21 cellular contexts compared by ENCODE assay signal in genomic region chr2:26809211-26809610, GRCh38. TPM values are rescaled to one million over a fixed set of nuclear protein-coding genes. Genes with fewer than 3 reads are reported as not detected.
A peak's percentile ranks its signal among the peaks of the same experiment; 100 is the strongest.
DNase-seq lines count a peak whose midpoint lies in the region; ATAC-seq and TF ChIP-seq lines count a peak whose summit lies in the region.
"Had no signal": no experiment of that assay in that cellular context is flagged by ENCODE, and none has a peak within 500 bp of the region (broad histone marks: within the 10 kb centered on the region; RNA-seq: fewer than 3 reads in every experiment).

No MANE protein-coding gene starts in this region.

- no peak overlapping the region for H3K27ac Mint-ChIP-seq in activated T-cell treated with anti-CD3 and anti-CD28 coated beads, Interleukin-2, amount 50 U/mL, for 72 hours
- H3K27ac Mint-ChIP-seq in CD8-positive, alpha-beta T cell, result no peak overlapping the region
- H3K27ac Mint-ChIP-seq in activated CD8-positive, alpha-beta T cell treated with anti-CD3 and anti-CD28 coated beads, Interleukin-2, amount 10 ng/mL, durations not matched to agents 7 days and 5 days, result peak overlapping the region; percentile 28
- H3K27ac Mint-ChIP-seq in neural crest cell (ENCODE audit: unreplicated experiment), result peak overlapping the region; percentile 27
- H3K27ac Mint-ChIP-seq: IgD-negative memory B cell had no signal

- intact Hi-C loops in CD8-positive, alpha-beta T cell (cut with DNase I, micrococcal nuclease), result no loop called here
- intact Hi-C loops in uterus (cut with DNase I; ENCODE audit: low total_unique reads), result no loop called here

- peaks cover 32% of the 10 kb centered on the region for H3K4me1 ChIP-seq in CD8-positive, alpha-beta T cell (ENCODE audit: insufficient read depth, low read length)
- no peaks in the 10 kb centered on the region for H3K4me1 ChIP-seq in uterus

- H3K9me3 ChIP-seq in CD8-positive, alpha-beta T cell (ENCODE audit: low read length), result no peaks in the 10 kb centered on the region
- no peaks in the 10 kb centered on the region for H3K9me3 ChIP-seq in uterus

- CTCF ChIA-PET in CD8-positive, alpha-beta T cell (lab: Charles Lee), result interaction anchor here (0.7 to 1.1 kb wide), 2 partner anchors 12 to 147 kb away, joined by 3 read pairs; no protein-coding TSS in a partner anchor
- CTCF ChIA-PET in activated CD8-positive, alpha-beta T cell treated with anti-CD3 and anti-CD28 coated beads, Interleukin-2, amount 10 ng/mL, durations not matched to agents 7 days and 5 days (lab: Charles Lee), result interaction anchor here (1.0 to 1.2 kb wide), 2 partner anchors 37 to 232 kb away, joined by 3 read pairs; no protein-coding TSS in a partner anchor

- peak; percentile 34 to 52 for ATAC-seq in activated T-cell treated with anti-CD3 and anti-CD28 coated beads, Interleukin-2, amount 50 U/mL, for 72 hours (replicated peaks in 1 of 2)
- ATAC-seq in CD8-positive, alpha-beta T cell, result peak; percentile 31
- no peak for ATAC-seq in activated CD8-positive, alpha-beta T cell treated with anti-CD3 and anti-CD28 coated beads, Interleukin-2, amount 10 ng/mL, durations not matched to agents 7 days and 5 days
- no peak for ATAC-seq in GM21390 (IDR thresholded peaks at IDR 0.05; ENCODE audit: unreplicated experiment)
- ATAC-seq: PC-3 had no signal

- POLR2A ChIA-PET in CD8-positive, alpha-beta T cell (lab: Charles Lee), result no interaction called here
- POLR2A ChIA-PET in activated CD8-positive, alpha-beta T cell treated with anti-CD3 and anti-CD28 coated beads, Interleukin-2, amount 10 ng/mL, durations not matched to agents 7 days and 5 days (lab: Charles Lee), result no interaction called here

- no peak overlapping the region for H3K4me3 ChIP-seq in CD8-positive, alpha-beta T cell (ENCODE audit: low read depth, low read length)
- H3K4me3 ChIP-seq in uterus, result no peak overlapping the region

- TF ChIP-seq POLR2A in uterus (IDR thresholded peaks at IDR 0.05), result no peak

- no peak overlapping the region for H3K27ac ChIP-seq in CD8-positive, alpha-beta T cell (ENCODE audit: low read depth, low read length)
- H3K27ac ChIP-seq in uterus, result no peak overlapping the region

- H3K9me3 Mint-ChIP-seq in activated T-cell treated with anti-CD3 and anti-CD28 coated beads, Interleukin-2, amount 50 U/mL, for 72 hours, result no peaks in the 10 kb centered on the region
- H3K9me3 Mint-ChIP-seq in CD8-positive, alpha-beta T cell, result no peaks in the 10 kb centered on the region
- H3K9me3 Mint-ChIP-seq in activated CD8-positive, alpha-beta T cell treated with anti-CD3 and anti-CD28 coated beads, Interleukin-2, amount 10 ng/mL, durations not matched to agents 7 days and 5 days (ENCODE audit: insufficient read depth), result no peaks in the 10 kb centered on the region
- H3K9me3 Mint-ChIP-seq in neural crest cell, result no peaks in the 10 kb centered on the region
- H3K9me3 Mint-ChIP-seq: IgD-negative memory B cell had no signal

- peaks cover 19% of the 10 kb centered on the region for H3K4me1 Mint-ChIP-seq in activated T-cell treated with anti-CD3 and anti-CD28 coated beads, Interleukin-2, amount 50 U/mL, for 72 hours (ENCODE audit: low read depth)
- H3K4me1 Mint-ChIP-seq in CD8-positive, alpha-beta T cell (ENCODE audit: low read depth), result peaks cover 40% of the 10 kb centered on the region
- peaks cover 15% of the 10 kb centered on the region for H3K4me1 Mint-ChIP-seq in activated CD8-positive, alpha-beta T cell treated with anti-CD3 and anti-CD28 coated beads, Interleukin-2, amount 10 ng/mL, durations not matched to agents 7 days and 5 days (ENCODE audit: low read depth)
- peaks cover 24% of the 10 kb centered on the region for H3K4me1 Mint-ChIP-seq in neural crest cell

- DNase-seq in activated T-cell treated with anti-CD3 and anti-CD28 coated beads, Interleukin-2, amount 50 U/mL, for 72 hours, result no peak
- no peak for DNase-seq in activated T-cell treated with anti-CD3 and anti-CD28 coated beads, Interleukin-2, amount 50 U/mL, for 1 hour
- DNase-seq in CD8-positive, alpha-beta T cell, result no peak
- DNase-seq in activated CD8-positive, alpha-beta T cell treated with anti-CD3 and anti-CD28 coated beads, Interleukin-2, amount 10 ng/mL, durations not matched to agents 7 days and 5 days, result no peak
- DNase-seq in neural crest cell (ENCODE audit: low read depth, low spot score) (no peak), uterus (no peak)
- DNase-seq: C1 segment of cervical spinal cord, DMS79, Karpas-422, NCI-H1048, NCI-H1436, NCI-H1930, NCI-H2171, NCI-H526, PC-3, RPMI8226, SHP77 treated with DMSO at 0.1 percent for 48 hours had no signal

- TF ChIP-seq CTCF in CD8-positive, alpha-beta T cell (IDR thresholded peaks at IDR 0.05), result no peak
- TF ChIP-seq CTCF in neural crest cell (conservative IDR thresholded peaks at IDR 0.05) (no peak), uterus (IDR thresholded peaks at IDR 0.05) (no peak)

- H3K36me3 ChIP-seq in CD8-positive, alpha-beta T cell (ENCODE audit: insufficient read depth, low read length), result no peaks in the 10 kb centered on the region
- no peaks in the 10 kb centered on the region for H3K36me3 ChIP-seq in uterus

- no peaks in the 10 kb centered on the region for H3K27me3 ChIP-seq in CD8-positive, alpha-beta T cell (ENCODE audit: insufficient read depth, low read length)
- H3K27me3 ChIP-seq in uterus, result no peaks in the 10 kb centered on the region

- no peak overlapping the region for H3K4me3 Mint-ChIP-seq in activated T-cell treated with anti-CD3 and anti-CD28 coated beads, Interleukin-2, amount 50 U/mL, for 72 hours
- no peak overlapping the region for H3K4me3 Mint-ChIP-seq in CD8-positive, alpha-beta T cell
- H3K4me3 Mint-ChIP-seq in activated CD8-positive, alpha-beta T cell treated with anti-CD3 and anti-CD28 coated beads, Interleukin-2, amount 10 ng/mL, durations not matched to agents 7 days and 5 days, result no peak overlapping the region
- H3K4me3 Mint-ChIP-seq in neural crest cell, result no peak overlapping the region
- H3K4me3 Mint-ChIP-seq: IgD-negative memory B cell had no signal

- no peaks in the 10 kb centered on the region for H3K36me3 Mint-ChIP-seq in activated T-cell treated with anti-CD3 and anti-CD28 coated beads, Interleukin-2, amount 50 U/mL, for 72 hours (ENCODE audit: insufficient read depth in 2 of 2)
- H3K36me3 Mint-ChIP-seq in CD8-positive, alpha-beta T cell, result no peaks in the 10 kb centered on the region
- H3K36me3 Mint-ChIP-seq in activated CD8-positive, alpha-beta T cell treated with anti-CD3 and anti-CD28 coated beads, Interleukin-2, amount 10 ng/mL, durations not matched to agents 7 days and 5 days (ENCODE audit: low read depth), result no peaks in the 10 kb centered on the region
- no peaks in the 10 kb centered on the region for H3K36me3 Mint-ChIP-seq in neural crest cell (ENCODE audit: low read depth)

- no peaks in the 10 kb centered on the region for H3K27me3 Mint-ChIP-seq in activated T-cell treated with anti-CD3 and anti-CD28 coated beads, Interleukin-2, amount 50 U/mL, for 72 hours (ENCODE audit: low read depth)
- peaks cover 7% of the 10 kb centered on the region for H3K27me3 Mint-ChIP-seq in CD8-positive, alpha-beta T cell (ENCODE audit: low read depth)
- H3K27me3 Mint-ChIP-seq in activated CD8-positive, alpha-beta T cell treated with anti-CD3 and anti-CD28 coated beads, Interleukin-2, amount 10 ng/mL, durations not matched to agents 7 days and 5 days (ENCODE audit: low read depth), result no peaks in the 10 kb centered on the region
- H3K27me3 Mint-ChIP-seq in neural crest cell (ENCODE audit: low read depth), result no peaks in the 10 kb centered on the region

RNA-seq across cellular contexts. Expression of gene CENPA, which starts 23.4 kb away (rescaled TPM):
- 10 to 100 TPM; 40.9 to 43.2 TPM for total RNA-seq in activated T-cell treated with anti-CD3 and anti-CD28 coated beads, Interleukin-2, amount 50 U/mL, for 72 hours
- total RNA-seq in CD8-positive, alpha-beta T cell, result under 1 TPM; 0.39 to 0.62 TPM
- 10 to 100 TPM; 55.2 to 58.1 TPM for total RNA-seq in activated CD8-positive, alpha-beta T cell treated with anti-CD3 and anti-CD28 coated beads, Interleukin-2, amount 10 ng/mL, durations not matched to agents 7 days and 5 days
- total RNA-seq in neural crest cell, result 34.5 and 35.1 TPM in 2 replicates
- total RNA-seq in uterus, result 1 to 10 TPM in 1 of 4 donors, not detected in 3; 2.8 TPM

RNA-seq across cellular contexts. Expression of gene DPYSL5, which starts 38.7 kb away (rescaled TPM):
- total RNA-seq in activated T-cell treated with anti-CD3 and anti-CD28 coated beads, Interleukin-2, amount 50 U/mL, for 72 hours, result not detected
- not detected for total RNA-seq in CD8-positive, alpha-beta T cell
- not detected for total RNA-seq in activated CD8-positive, alpha-beta T cell treated with anti-CD3 and anti-CD28 coated beads, Interleukin-2, amount 10 ng/mL, durations not matched to agents 7 days and 5 days
- total RNA-seq in neural crest cell, result 201 and 203 TPM in 2 replicates
- 1 to 10 TPM in 1 of 4 donors, not detected in 3; 1.8 TPM for total RNA-seq in uterus
- total RNA-seq: HT-29, MCF 10A, PC-3 had no signal

RNA-seq across cellular contexts. Expression of gene SLC35F6, which starts 45.1 kb away (rescaled TPM):
- 1 to 10 TPM; 6.1 to 7.2 TPM for total RNA-seq in activated T-cell treated with anti-CD3 and anti-CD28 coated beads, Interleukin-2, amount 50 U/mL, for 72 hours
- 10 to 100 TPM; 30.4 to 30.7 TPM for total RNA-seq in CD8-positive, alpha-beta T cell
- 10 to 100 TPM; 21.0 to 21.1 TPM for total RNA-seq in activated CD8-positive, alpha-beta T cell treated with anti-CD3 and anti-CD28 coated beads, Interleukin-2, amount 10 ng/mL, durations not matched to agents 7 days and 5 days
- total RNA-seq in neural crest cell (28.9 and 30.6 TPM in 2 replicates), uterus (10 to 100 TPM in 3 of 4 donors, 1 to 10 TPM in 1; 8.2 to 44.2 (median 18.5) TPM)

Comparison
In these comparisons a context has a peak if more than half of its experiments do, and no peak if none do; other contexts are left out.
1. ATAC-seq: peak in activated T-cell treated with anti-CD3 and anti-CD28 coated beads, Interleukin-2, amount 50 U/mL, for 72 hours (2 of 2) and CD8-positive, alpha-beta T cell (single experiment); none in activated CD8-positive, alpha-beta T cell treated with anti-CD3 and anti-CD28 coated beads, Interleukin-2, amount 10 ng/mL, durations not matched to agents 7 days and 5 days (single experiment) and GM21390 (single experiment).
2. H3K27ac Mint-ChIP-seq: peak in activated CD8-positive, alpha-beta T cell treated with anti-CD3 and anti-CD28 coated beads, Interleukin-2, amount 10 ng/mL, durations not matched to agents 7 days and 5 days (single experiment) and neural crest cell (single experiment); none in activated T-cell treated with anti-CD3 and anti-CD28 coated beads, Interleukin-2, amount 50 U/mL, for 72 hours (single experiment) and CD8-positive, alpha-beta T cell (single experiment).
3. RNA of gene DPYSL5, which starts 38.7 kb away (total RNA-seq): 201 to 203 TPM in neural crest cell; not detected in activated CD8-positive, alpha-beta T cell treated with anti-CD3 and anti-CD28 coated beads, Interleukin-2, amount 10 ng/mL, durations not matched to agents 7 days and 5 days, not detected in activated T-cell treated with anti-CD3 and anti-CD28 coated beads, Interleukin-2, amount 50 U/mL, for 72 hours, not detected in CD8-positive, alpha-beta T cell and 1.8 TPM in uterus; every median in the first group is over 10 times any median in the second.